In the genomic region with DNA sequence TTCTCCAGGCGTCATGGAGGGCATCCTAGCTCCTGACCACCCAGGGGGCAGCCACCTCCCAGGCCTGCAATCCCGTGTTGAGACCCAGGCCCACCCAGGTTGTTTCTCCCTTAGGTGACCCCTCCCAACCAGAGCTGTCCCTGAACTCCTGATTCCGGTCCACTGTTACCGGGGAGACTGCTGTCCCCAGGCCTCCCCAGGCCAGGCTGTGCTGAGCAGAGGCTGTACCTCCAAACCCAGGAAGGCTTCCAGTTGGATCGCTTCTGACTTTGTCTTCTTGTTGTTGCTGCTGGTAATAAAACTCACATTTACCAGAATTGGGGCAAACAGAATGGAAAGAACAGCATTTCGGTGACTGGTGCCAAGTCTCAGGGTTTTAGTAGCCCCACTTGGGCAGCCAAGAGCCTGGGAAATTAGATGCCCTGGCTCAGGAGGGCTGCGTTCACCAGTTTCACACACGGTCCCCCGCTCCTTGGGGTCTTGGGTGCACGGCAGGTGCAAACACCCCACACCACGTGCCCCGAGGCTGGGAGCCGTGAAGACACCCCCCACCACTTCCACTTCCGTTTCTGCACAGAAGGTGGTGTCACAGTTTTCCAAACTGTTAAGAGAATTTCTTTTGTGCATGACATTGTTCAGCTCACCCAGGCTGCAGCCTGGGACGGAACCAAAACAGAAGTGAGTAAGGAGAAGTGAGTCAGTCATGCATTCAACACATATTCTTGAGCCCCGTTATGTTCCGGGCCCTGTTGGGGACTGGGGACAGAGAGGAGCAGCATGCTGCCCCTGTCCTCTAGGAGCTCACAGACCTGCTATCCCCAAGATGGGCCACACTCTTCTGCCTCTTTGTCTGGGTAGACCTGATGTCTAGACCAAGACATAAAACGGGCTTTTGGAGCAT, we compare ENCODE assay signal across 1 cellular context.
TF ChIP-seq lines count a peak whose summit lies in the region.

No MANE protein-coding gene starts in this region.

TF ChIP-seq in GM12878, 131 proteins besides CTCF, POLR2A, EP300 and RAD21 (continued from another document):
- TF ChIP-seq EGR1 (IDR thresholded peaks at IDR 0.05; ENCODE audit: borderline replicate concordance in 1 of 2, low read depth in 2 of 2, low read length in 2 of 2) (no peak), SPI1 (IDR thresholded peaks at IDR 0.05; ENCODE audit: borderline replicate concordance, insufficient read depth, low read depth, low read length) (peak; percentile 68; the same call in 1 of the 2 replicates), TCF12 (IDR thresholded peaks at IDR 0.05; ENCODE audit: low read depth, low read length) (0 out of 2 replicates have a peak, but pooled peaks have one; percentile 32), ZNF274 (IDR thresholded peaks at IDR 0.05; ENCODE audit: insufficient read depth, insufficient read length) (no peak), CREM (IDR thresholded peaks at IDR 0.05; ENCODE audit: low read depth) (no peak), TCF3 (IDR thresholded peaks at IDR 0.05; ENCODE audit: borderline replicate concordance, insufficient read depth, low read depth, low read length) (0 out of 2 replicates have a peak, but pooled peaks have one; percentile 45), KLF5 (IDR thresholded peaks at IDR 0.05; ENCODE audit: partially characterized antibody) (no peak)
